Comparison of ENCODE assay signal across 14 cellular contexts in genomic region chr10:49609283-49610014, GRCh38. TPM values are rescaled to one million over a fixed set of nuclear protein-coding genes. Genes with fewer than 3 reads are reported as not detected.
DNase-seq lines count a peak whose midpoint lies in the region; ATAC-seq, FAIRE-seq and TF ChIP-seq lines count a peak whose summit lies in the region.
"Had no signal": no experiment of that assay in that cellular context is flagged by ENCODE, and none has a peak within 500 bp of the region (broad histone marks: within the 10 kb centered on the region; RNA-seq: fewer than 3 reads in every experiment).

No MANE protein-coding gene starts in this region.

- H3K4me3 Mint-ChIP-seq in natural killer cell treated with Interleukin-12 subunit alpha and Interleukin-12 subunit beta and Interleukin-15 and Interleukin-18, amount 100 ng/mL, for 72 hours, result no peak overlapping the region
- H3K4me3 Mint-ChIP-seq in natural killer cell (no peak overlapping the region), astrocyte (ENCODE audit: unreplicated experiment) (no peak overlapping the region), mesothelial cell of epicardium (peak overlapping the region; percentile 58)
- H3K4me3 Mint-ChIP-seq: IgD-negative memory B cell had no signal

- H3K79me2 ChIP-seq in astrocyte (ENCODE audit: insufficient read depth, low read length), result no peaks in the 10 kb centered on the region

- H2AFZ ChIP-seq in astrocyte (ENCODE audit: low read depth, low read length), result no peak overlapping the region

- TF ChIP-seq POLR2A in GM18505 (IDR thresholded peaks at IDR 0.05; ENCODE audit: borderline replicate concordance, extremely low read depth, insufficient read depth, insufficient read length), result no peak

- H3K4me1 Mint-ChIP-seq in natural killer cell treated with Interleukin-12 subunit alpha and Interleukin-12 subunit beta and Interleukin-15 and Interleukin-18, amount 100 ng/mL, for 72 hours (ENCODE audit: low read depth in 2 of 2), result peaks cover 8 to 23% of the 10 kb centered on the region in 2 donors
- H3K4me1 Mint-ChIP-seq in natural killer cell (peaks cover 15 to 24% of the 10 kb centered on the region in 2 donors), astrocyte (ENCODE audit: low read depth, unreplicated experiment) (no peaks in the 10 kb centered on the region), mesothelial cell of epicardium (peaks cover 12% of the 10 kb centered on the region)

- H3K27ac Mint-ChIP-seq in natural killer cell treated with Interleukin-12 subunit alpha and Interleukin-12 subunit beta and Interleukin-15 and Interleukin-18, amount 100 ng/mL, for 72 hours, result no peak overlapping the region
- H3K27ac Mint-ChIP-seq in natural killer cell (no peak overlapping the region), astrocyte (ENCODE audit: unreplicated experiment) (no peak overlapping the region), mesothelial cell of epicardium (no peak overlapping the region)
- H3K27ac Mint-ChIP-seq in activated naive CD4-positive, alpha-beta T cell treated with anti-CD3 and anti-CD28 coated beads, Interleukin-2, amount 50 U/mL, for 72 hours, result no peak overlapping the region
- H3K27ac Mint-ChIP-seq: B cell, IgD-negative memory B cell had no signal

- peaks cover 50 to 70% of the 10 kb centered on the region in 2 donors for H3K27me3 Mint-ChIP-seq in natural killer cell treated with Interleukin-12 subunit alpha and Interleukin-12 subunit beta and Interleukin-15 and Interleukin-18, amount 100 ng/mL, for 72 hours
- H3K27me3 Mint-ChIP-seq in natural killer cell (ENCODE audit: low read depth in 2 of 2), result peaks cover 52 to 69% of the 10 kb centered on the region in 2 donors
- H3K27me3 Mint-ChIP-seq in astrocyte (ENCODE audit: low read depth, unreplicated experiment), result peaks cover 74% of the 10 kb centered on the region
- H3K27me3 Mint-ChIP-seq in mesothelial cell of epicardium (ENCODE audit: low read depth), result peaks cover 93% of the 10 kb centered on the region

- peaks cover 8% of the 10 kb centered on the region for H3K9me3 ChIP-seq in astrocyte (ENCODE audit: insufficient read depth, low read depth, low read length)
- H3K9me3 ChIP-seq: prostate gland had no signal

- TF ChIP-seq CTCF in natural killer cell (IDR thresholded peaks at IDR 0.05) (no peak), astrocyte (IDR thresholded peaks at IDR 0.05; ENCODE audit: insufficient read depth, low read depth, low read length) (no peak), mesothelial cell of epicardium (IDR thresholded peaks at IDR 0.05; ENCODE audit: unreplicated experiment) (no peak)

- H3K4me2 ChIP-seq in astrocyte (ENCODE audit: low read length), result peak overlapping the region; percentile 15

- intact Hi-C loops in natural killer cell (cut with micrococcal nuclease), result no loop called here

- no peak overlapping the region for H3K27ac ChIP-seq in astrocyte (ENCODE audit: low read depth, low read length)
- H3K27ac ChIP-seq: prostate gland had no signal

- DNase-seq in natural killer cell treated with Interleukin-12 subunit alpha and Interleukin-12 subunit beta and Interleukin-15 and Interleukin-18, amount 100 ng/mL, for 72 hours (ENCODE audit: low spot score), result peak; percentile 57
- DNase-seq in natural killer cell (no peak), astrocyte (ENCODE audit: low read depth) (no peak), mesothelial cell of epicardium (ENCODE audit: low spot score in 2 of 2, unreplicated experiment in 2 of 2) (peak in 1 of 2 experiments; percentile 17), T1000 (lab: John Stamatoyannopoulos, UW) (no peak)
- no peak for DNase-seq in activated naive CD4-positive, alpha-beta T cell treated with anti-CD3 and anti-CD28 coated beads, Interleukin-2, amount 50 U/mL, for 72 hours (ENCODE audit: low spot score in 2 of 2)
- DNase-seq: activated naive CD4-positive, alpha-beta T cell treated with Interleukin-2 at 50 U/mL for 16 hours had no signal

- no peak for FAIRE-seq in astrocyte (lab: Jason Lieb, UNC)
- FAIRE-seq: colon had no signal

- peaks cover 7% of the 10 kb centered on the region for H3K36me3 Mint-ChIP-seq in natural killer cell treated with Interleukin-12 subunit alpha and Interleukin-12 subunit beta and Interleukin-15 and Interleukin-18, amount 100 ng/mL, for 72 hours
- no peaks in the 10 kb centered on the region for H3K36me3 Mint-ChIP-seq in natural killer cell
- peaks cover 8% of the 10 kb centered on the region for H3K36me3 Mint-ChIP-seq in astrocyte (ENCODE audit: low read depth, unreplicated experiment)
- H3K36me3 Mint-ChIP-seq in mesothelial cell of epicardium, result no peaks in the 10 kb centered on the region
- peaks cover 14 to 29% of the 10 kb centered on the region in 2 donors for H3K36me3 Mint-ChIP-seq in activated naive CD4-positive, alpha-beta T cell treated with anti-CD3 and anti-CD28 coated beads, Interleukin-2, amount 50 U/mL, for 72 hours
- H3K36me3 Mint-ChIP-seq: IgD-negative memory B cell had no signal

- H3K4me1 ChIP-seq in astrocyte (ENCODE audit: insufficient read depth, low read length), result peaks cover 7% of the 10 kb centered on the region
- H3K4me1 ChIP-seq: prostate gland had no signal

- H3K4me3 ChIP-seq in astrocyte (ENCODE audit: insufficient read depth, low read depth, low read length), result no peak overlapping the region

- peaks cover 69% of the 10 kb centered on the region for H3K27me3 ChIP-seq in astrocyte (ENCODE audit: insufficient read depth, low read length)

- H3K9ac ChIP-seq in astrocyte (ENCODE audit: low read length), result no peak overlapping the region

- no peaks in the 10 kb centered on the region for H3K9me3 Mint-ChIP-seq in natural killer cell treated with Interleukin-12 subunit alpha and Interleukin-12 subunit beta and Interleukin-15 and Interleukin-18, amount 100 ng/mL, for 72 hours
- H3K9me3 Mint-ChIP-seq in natural killer cell, result no peaks in the 10 kb centered on the region
- peaks cover 34% of the 10 kb centered on the region for H3K9me3 Mint-ChIP-seq in astrocyte (ENCODE audit: unreplicated experiment)
- no peaks in the 10 kb centered on the region for H3K9me3 Mint-ChIP-seq in mesothelial cell of epicardium
- peaks cover 5 to 11% of the 10 kb centered on the region in 2 donors for H3K9me3 Mint-ChIP-seq in activated naive CD4-positive, alpha-beta T cell treated with anti-CD3 and anti-CD28 coated beads, Interleukin-2, amount 50 U/mL, for 72 hours

- H4K20me1 ChIP-seq in astrocyte (ENCODE audit: insufficient read depth, low read length), result no peaks in the 10 kb centered on the region

- no peaks in the 10 kb centered on the region for H3K36me3 ChIP-seq in astrocyte (ENCODE audit: insufficient read depth, low read length)
- H3K36me3 ChIP-seq: prostate gland had no signal

- no peak for ATAC-seq in natural killer cell treated with Interleukin-12 subunit alpha and Interleukin-12 subunit beta and Interleukin-15 and Interleukin-18, amount 100 ng/mL, for 72 hours
- no peak for ATAC-seq in natural killer cell
- no peak for ATAC-seq in activated naive CD4-positive, alpha-beta T cell treated with anti-CD3 and anti-CD28 coated beads, Interleukin-2, amount 50 U/mL, for 72 hours
- no peak for ATAC-seq in GM18505 (IDR thresholded peaks at IDR 0.05; ENCODE audit: unreplicated experiment)
- ATAC-seq in HG03442 (IDR thresholded peaks at IDR 0.05; ENCODE audit: unreplicated experiment), result no peak

RNA-seq across cellular contexts. Expression of gene SLC18A3, which starts 0.7 kb away (rescaled TPM):
- not detected for total RNA-seq in natural killer cell treated with Interleukin-12 subunit alpha and Interleukin-12 subunit beta and Interleukin-15 and Interleukin-18, amount 100 ng/mL, for 72 hours
- total RNA-seq in natural killer cell (not detected), astrocyte (1.0 and 4.6 TPM in 2 replicates), mesothelial cell of epicardium (0.18 to 0.34 TPM (median 0.18 TPM) in 3 replicates)
- total RNA-seq in activated naive CD4-positive, alpha-beta T cell treated with anti-CD3 and anti-CD28 coated beads, Interleukin-2, amount 50 U/mL, for 72 hours, result not detected
- total RNA-seq: B cell, prostate gland, temporal lobe had no signal

RNA-seq across cellular contexts. Expression of gene CHAT, which starts 4.4 kb away (rescaled TPM):
- total RNA-seq in natural killer cell treated with Interleukin-12 subunit alpha and Interleukin-12 subunit beta and Interleukin-15 and Interleukin-18, amount 100 ng/mL, for 72 hours, result not detected
- not detected for total RNA-seq in natural killer cell
- total RNA-seq in astrocyte, result 0.12 and 1.00 TPM in 2 replicates
- total RNA-seq in mesothelial cell of epicardium, result not detected in 3 replicates
- not detected for total RNA-seq in activated naive CD4-positive, alpha-beta T cell treated with anti-CD3 and anti-CD28 coated beads, Interleukin-2, amount 50 U/mL, for 72 hours
- total RNA-seq: B cell, temporal lobe had no signal
